10 cellular contexts compared by ENCODE assay signal in genomic region chr21:46185717-46186116, GRCh38. TPM values are rescaled to one million over a fixed set of nuclear protein-coding genes. Genes with fewer than 3 reads are reported as not detected.
A peak's percentile ranks its signal among the peaks of the same experiment; 100 is the strongest.
DNase-seq lines count a peak whose midpoint lies in the region; ATAC-seq and TF ChIP-seq lines count a peak whose summit lies in the region.
"Had no signal": no experiment of that assay in that cellular context is flagged by ENCODE, and none has a peak within 500 bp of the region (broad histone marks: within the 10 kb centered on the region; RNA-seq: fewer than 3 reads in every experiment).

No MANE protein-coding gene starts in this region.

- H3K36me3 ChIP-seq in heart left ventricle (peaks cover 0 to 7% (median 0%) of the 10 kb centered on the region in 9 donors), mesenchymal stem cell (ENCODE audit: control insufficient read depth in 1 of 2, insufficient read depth in 2 of 2, low read depth in 1 of 2, low read length in 2 of 2) (peaks cover 33 to 34% of the 10 kb centered on the region in 2 experiments), vagina (no peaks in the 10 kb centered on the region)

- no peak overlapping the region for H2AFZ ChIP-seq in mesenchymal stem cell (ENCODE audit: low read depth, low read length)

- H3K23ac ChIP-seq in mesenchymal stem cell (ENCODE audit: low read length in 2 of 2) = no peak overlapping the region

- ATAC-seq in heart left ventricle = no peak
- no peak for ATAC-seq in Right ventricle myocardium superior (ENCODE audit: poor library complexity)
- no peak for ATAC-seq in activated B cell treated with CpG ODN at 0.5 μM for 24 hours (ENCODE audit: low read depth)
- ATAC-seq in HG03139 (IDR thresholded peaks at IDR 0.05; ENCODE audit: unreplicated experiment) = no peak

- no peak overlapping the region for H2BK120ac ChIP-seq in mesenchymal stem cell (ENCODE audit: low read depth, low read length)

- no peak overlapping the region for H2BK15ac ChIP-seq in mesenchymal stem cell (ENCODE audit: low read depth, poor library complexity, severe bottlenecking)

- no peak overlapping the region for H3K18ac ChIP-seq in mesenchymal stem cell (ENCODE audit: low read depth in 1 of 2, low read length in 2 of 2)

- H3K4me1 Mint-ChIP-seq in activated B cell treated with CpG ODN at 0.5 μM for 24 hours = peaks cover 5% of the 10 kb centered on the region

- no peak overlapping the region for H4K91ac ChIP-seq in mesenchymal stem cell (ENCODE audit: low read length)

- no peak overlapping the region for H2BK5ac ChIP-seq in mesenchymal stem cell (ENCODE audit: low read depth, low read length, poor library complexity, severe bottlenecking)

- H4K8ac ChIP-seq in mesenchymal stem cell (ENCODE audit: low read length) = no peak overlapping the region

- intact Hi-C loops in heart left ventricle (cut with DNase I) (loop anchor here in 3 of 10 donors (5.0 kb wide), 2 partner anchors 37 to 42 kb away; partner anchors contain the start of gene LSS (in 1 of the 3)), Right ventricle myocardium superior (cut with DNase I) (no loop called here), activated B cell treated with CpG ODN at 0.5 μM for 24 hours (cut with micrococcal nuclease) (loop anchor here (1.0 to 5.0 kb wide), 4 partner anchors 43 to 273 kb away; partner anchors contain the start of genes DIP2A, PCNT and YBEY), vagina (cut with DNase I) (no loop called here)

- H3K27me3 ChIP-seq in heart left ventricle = no peaks in the 10 kb centered on the region
- no peaks in the 10 kb centered on the region for H3K27me3 ChIP-seq in mesenchymal stem cell (ENCODE audit: control insufficient read depth in 1 of 2, insufficient read depth in 1 of 2, low read length in 2 of 2)
- H3K27me3 ChIP-seq in vagina = no peaks in the 10 kb centered on the region

- H3K4me2 ChIP-seq in mesenchymal stem cell (ENCODE audit: low read length, poor library complexity, severe bottlenecking) = no peak overlapping the region

- CTCF ChIA-PET in activated B cell treated with CpG ODN at 0.5 μM for 24 hours (lab: Charles Lee) = no interaction called here

- no peak overlapping the region for H3K27ac Mint-ChIP-seq in activated B cell treated with CpG ODN at 0.5 μM for 24 hours

- H3K4me3 Mint-ChIP-seq in activated B cell treated with CpG ODN at 0.5 μM for 24 hours = peak overlapping the region; percentile 89

- no peak overlapping the region for H3K4ac ChIP-seq in mesenchymal stem cell (ENCODE audit: low read depth in 1 of 2, low read length in 2 of 2)

- H3K27ac ChIP-seq in heart left ventricle = peak overlapping the region in 10 of 12 donors; percentile 72 to 97 (median 88)
- no peak overlapping the region for H3K27ac ChIP-seq in mesenchymal stem cell (ENCODE audit: low read length, poor library complexity, severe bottlenecking)
- peak overlapping the region; percentile 93 for H3K27ac ChIP-seq in vagina

- H3K4me1 ChIP-seq in heart left ventricle = peaks cover 6 to 53% (median 22%) of the 10 kb centered on the region in 12 donors
- H3K4me1 ChIP-seq in mesenchymal stem cell (ENCODE audit: control insufficient read depth, insufficient read depth, low read depth, low read length) = peaks cover 29% of the 10 kb centered on the region
- H3K4me1 ChIP-seq in vagina = peaks cover 53% of the 10 kb centered on the region

- no peak for TF ChIP-seq POLR2A in heart left ventricle (IDR thresholded peaks at IDR 0.05)
- no peak for TF ChIP-seq POLR2A in vagina (IDR thresholded peaks at IDR 0.05)

- H2BK12ac ChIP-seq in mesenchymal stem cell (ENCODE audit: low read length in 2 of 2) = no peak overlapping the region

- no peak for TF ChIP-seq CTCF in heart left ventricle (IDR thresholded peaks at IDR 0.05)
- TF ChIP-seq CTCF in activated B cell treated with CpG ODN at 0.5 μM for 24 hours (IDR thresholded peaks at IDR 0.05) = no peak
- TF ChIP-seq CTCF in vagina (IDR thresholded peaks at IDR 0.05) = no peak

- peaks cover 9% of the 10 kb centered on the region for H3K36me3 Mint-ChIP-seq in activated B cell treated with CpG ODN at 0.5 μM for 24 hours (ENCODE audit: low read depth)

- 84 to 93% (median 89%) methylated on average over 7 of the region's 7 CpGs for WGBS in heart left ventricle, 4 donors
- 84% methylated on average over 4 of the region's 7 CpGs for WGBS in mesenchymal stem cell

- no peak overlapping the region for H2AK5ac ChIP-seq in mesenchymal stem cell (ENCODE audit: low read length, severe bottlenecking)

- peak overlapping the region; percentile 74 for H3K9ac ChIP-seq in mesenchymal stem cell (ENCODE audit: low read length)

- peak overlapping the region in 3 of 12 donors; percentile 63 to 72 (median 71) for H3K4me3 ChIP-seq in heart left ventricle
- peak overlapping the region in 1 of 2 experiments; percentile 90 for H3K4me3 ChIP-seq in mesenchymal stem cell (ENCODE audit: insufficient read depth in 1 of 2, low read depth in 1 of 2, low read length in 2 of 2)
- no peak overlapping the region for H3K4me3 ChIP-seq in vagina

- H3K79me1 ChIP-seq in mesenchymal stem cell (replicated peaks; ENCODE audit: low read length, poor library complexity, severe bottlenecking) = peaks cover 16% of the 10 kb centered on the region

- POLR2A ChIA-PET in activated B cell treated with CpG ODN at 0.5 μM for 24 hours (lab: Charles Lee) = interaction anchor here (0.8 kb wide), 1 partner anchor 450 kb away, joined by 3 read pairs; the partner anchor contains the start of gene PRMT2

- no peaks in the 10 kb centered on the region for H3K9me3 Mint-ChIP-seq in activated B cell treated with CpG ODN at 0.5 μM for 24 hours

- DNase-seq in heart left ventricle = peak in 1 of 5 donors; percentile 22
- DNase-seq in Right ventricle myocardium superior = no peak
- no peak for DNase-seq in activated B cell treated with CpG ODN at 0.5 μM for 24 hours
- DNase-seq in mesenchymal stem cell = no peak
- DNase-seq in vagina (ENCODE audit: extremely low spot score in 2 of 2) = no peak
- DNase-seq in T1000 (lab: John Stamatoyannopoulos, UW) = no peak
- no peak for DNase-seq in NCI-H1092 treated with DMSO at 0.1 percent for 48 hours (lab: John Stamatoyannopoulos, UW)
- DNase-seq: GOT3; stimulated activated CD4-positive, alpha-beta T cell treated with anti-CD3 and anti-CD28 coated beads, Interleukin-12 subunit alpha, Interleukin-12 subunit beta, amount 100 ng/mL, for 4 hours had no signal

- H3K14ac ChIP-seq in mesenchymal stem cell (ENCODE audit: low read length in 2 of 2) = no peak overlapping the region

- no peaks in the 10 kb centered on the region for H3K27me3 Mint-ChIP-seq in activated B cell treated with CpG ODN at 0.5 μM for 24 hours

- H3K9me3 ChIP-seq in heart left ventricle (no peaks in the 10 kb centered on the region), mesenchymal stem cell (ENCODE audit: control insufficient read depth, low read length) (no peaks in the 10 kb centered on the region), vagina (no peaks in the 10 kb centered on the region)

RNA-seq across cellular contexts. Expression of gene SPATC1L, which starts 1.5 kb away (rescaled TPM):
- total RNA-seq in heart left ventricle (10 to 100 TPM in 4 of 9 donors, 1 to 10 TPM in 5; 4.9 to 16.8 (median 8.4) TPM), Right ventricle myocardium superior (6.3 TPM), activated B cell treated with CpG ODN at 0.5 μM for 24 hours (7.5 and 7.9 TPM in 2 replicates), vagina (5.2 TPM)
- polyA plus RNA-seq in heart left ventricle = 10 to 100 TPM; 11.0 to 12.9 TPM
- polyA plus RNA-seq in mesenchymal stem cell (2013, experiment 1 of 2) = 39.1 TPM
- polyA plus RNA-seq in mesenchymal stem cell (2013, experiment 2 of 2) = 40.8 TPM

RNA-seq across cellular contexts. Expression of gene FTCD, which starts 30.3 kb away (rescaled TPM):
- total RNA-seq in heart left ventricle (1 to 10 TPM in 5 of 9 donors, under 1 TPM in 3, not detected in 1; 0.31 to 3.1 (median 1.2) TPM), Right ventricle myocardium superior (1.9 TPM), activated B cell treated with CpG ODN at 0.5 μM for 24 hours (0.69 and 0.73 TPM in 2 replicates), vagina (not detected)
- 1 to 10 TPM in 1 of 2 donors, under 1 TPM in 1; 0.17 to 1.8 TPM for polyA plus RNA-seq in heart left ventricle
- 1.5 TPM for polyA plus RNA-seq in mesenchymal stem cell (2013, experiment 1 of 2)
- 1.8 TPM for polyA plus RNA-seq in mesenchymal stem cell (2013, experiment 2 of 2)

RNA-seq across cellular contexts. Expression of gene LSS, which starts 42.9 kb away (rescaled TPM):
- total RNA-seq in heart left ventricle = 10 to 100 TPM; 34.2 to 65.5 (median 41.7) TPM
- polyA plus RNA-seq in heart left ventricle = 10 to 100 TPM; 25.1 to 35.7 TPM
- total RNA-seq in Right ventricle myocardium superior = 57.9 TPM
- 76.3 and 99.0 TPM in 2 replicates for total RNA-seq in activated B cell treated with CpG ODN at 0.5 μM for 24 hours
- polyA plus RNA-seq in mesenchymal stem cell (2013, experiment 1 of 2) = 120 TPM
- 119 TPM for polyA plus RNA-seq in mesenchymal stem cell (2013, experiment 2 of 2)
- total RNA-seq in vagina = 103 TPM
